In genomic region chr3:69941037-69941436, GRCh38 we compare ENCODE assay signal across 34 cellular contexts. TPM values are rescaled to one million over a fixed set of nuclear protein-coding genes. Genes with fewer than 3 reads are reported as not detected.
"Had no signal": no experiment of that assay in that cellular context is flagged by ENCODE, and none has a peak within 500 bp of the region (broad histone marks: within the 10 kb centered on the region; RNA-seq: fewer than 3 reads in every experiment).

No MANE protein-coding gene starts in this region.

- H3K27ac ChIP-seq: body of pancreas, breast epithelium, Peyer's patch, SK-N-MC had no signal

- H3K4me1 ChIP-seq: body of pancreas, breast epithelium, Peyer's patch had no signal

- H3K9me3 ChIP-seq: body of pancreas, breast epithelium, MG63, Peyer's patch had no signal

- FAIRE-seq: astrocyte had no signal

- H3K27me3 ChIP-seq: body of pancreas, breast epithelium, MG63, Peyer's patch had no signal

- DNase-seq: activated CD4-positive, alpha-beta T cell treated with anti-CD3 and anti-CD28 coated beads, Interleukin-2, amount 10 ng/mL, durations not matched to agents 24 days and 14 days; activated CD4-positive, alpha-beta T cell treated with anti-CD3 and anti-CD28 coated beads, Interleukin-2, amount 50 U/mL, for 4 hours; activated CD8-positive, alpha-beta T cell treated with anti-CD3 and anti-CD28 coated beads for 36 hours; activated effector memory CD4-positive, alpha-beta T cell treated with anti-CD3 and anti-CD28 coated beads, Interleukin-2, amount 50 U/mL, for 16 hours; activated naive CD4-positive, alpha-beta T cell; activated naive CD4-positive, alpha-beta T cell treated with anti-CD3 and anti-CD28 coated beads, Interleukin-2, amount 50 U/mL, for 16 hours; activated naive CD8-positive, alpha-beta T cell treated with anti-CD3 and anti-CD28 coated beads for 36 hours; activated T-cell treated with anti-CD3 and anti-CD28 coated beads, Interleukin-2, amount 50 U/mL, for 1 hour; activated T-cell treated with anti-CD3 and anti-CD28 coated beads, Interleukin-2, amount 50 U/mL, for 72 hours; body of pancreas; Kasumi-1; KG1; MG63; NCI-H1092; NCI-H1436 treated with DMSO at 0.1 percent for 48 hours; NCI-H1694 treated with DMSO at 0.1 percent for 48 hours; NCI-H2029; NCI-H510A; NCI-H526; NCI-H748 treated with DMSO at 0.1 percent for 48 hours; NK-92 treated with Interleukin-12 subunit alpha and Interleukin-12 subunit beta, amount 100 ng/mL, for 24 hours; PC-3; Peyer's patch; RPMI8226; T1000 had no signal

- H3K36me3 ChIP-seq: breast epithelium, MG63, Peyer's patch had no signal

- H3K4me3 ChIP-seq: body of pancreas, breast epithelium, MG63, Peyer's patch, SK-N-MC had no signal

- ATAC-seq: activated CD8-positive, alpha-beta T cell treated with anti-CD3 and anti-CD28 coated beads for 36 hours; activated T-cell treated with anti-CD3 and anti-CD28 coated beads, Interleukin-2, amount 50 U/mL, for 72 hours; activated T-helper 17 cell treated with anti-CD3 and anti-CD28 coated beads, Interleukin-2, amount 50 U/mL, for 72 hours; body of pancreas; PC-3; Right ventricle myocardium inferior had no signal

RNA-seq across cellular contexts. Expression of gene SAMMSON, which starts 58.5 kb away (rescaled TPM):
- total RNA-seq: activated CD4-positive, alpha-beta T cell treated with anti-CD3 and anti-CD28 coated beads, Interleukin-2, amount 10 ng/mL, durations not matched to agents 24 days and 14 days; activated CD8-positive, alpha-beta memory T cell treated with anti-CD3 and anti-CD28 coated beads for 36 hours; activated CD8-positive, alpha-beta T cell treated with anti-CD3 and anti-CD28 coated beads for 36 hours; activated naive CD8-positive, alpha-beta T cell treated with anti-CD3 and anti-CD28 coated beads for 36 hours; activated T-cell treated with anti-CD3 and anti-CD28 coated beads, Interleukin-2, amount 50 U/mL, for 72 hours; activated T-helper 17 cell treated with anti-CD3 and anti-CD28 coated beads, Interleukin-2, amount 50 U/mL, for 72 hours; astrocyte; PC-3; Peyer's patch; Right ventricle myocardium inferior; T-helper 1 cell treated with Interleukin-12 subunit alpha and Interleukin-12 subunit beta and Interleukin-4 antibody, amounts not matched to agents 30 ng/mL and 1 ng/mL, for 36 hours; T-helper 2 cell treated with Interferon-gamma antibody and Interleukin-4, amounts not matched to agents 100 ng/mL and 5 ng/mL, for 36 hours had no signal
- polyA plus RNA-seq: adipose tissue had no signal
